In genomic region chr14:105241641-105242040, GRCh38 we compare ENCODE assay signal across 23 cellular contexts.
"Had no signal": no experiment of that assay in that cellular context is flagged by ENCODE, and none has a peak within 500 bp of the region (broad histone marks: within the 10 kb centered on the region; RNA-seq: fewer than 3 reads in every experiment).

No MANE protein-coding gene starts in this region.

- ATAC-seq: activated CD4-positive, CD25-positive, alpha-beta regulatory T cell treated with anti-CD3 and anti-CD28 coated beads, Interleukin-2, amount 50 U/mL, for 24 hours; activated CD8-positive, alpha-beta memory T cell treated with anti-CD3 and anti-CD28 coated beads, Interleukin-2, amount 10 ng/mL, durations not matched to agents 7 days and 5 days had no signal

- H3K36me3 ChIP-seq: MG63 had no signal

- H3K27me3 ChIP-seq: MG63 had no signal

- H3K9me3 ChIP-seq: MG63 had no signal

- FAIRE-seq: astrocyte, RCC 7860 had no signal

- H3K4me3 ChIP-seq: MG63 had no signal

- DNase-seq: activated CD4-positive, alpha-beta T cell treated with anti-CD3 and anti-CD28 coated beads for 48 hours; activated CD4-positive, alpha-beta T cell treated with anti-CD3 and anti-CD28 coated beads, Interleukin-2, amount 50 U/mL, for 4 hours; activated CD8-positive, alpha-beta memory T cell treated with anti-CD3 and anti-CD28 coated beads, Interleukin-2, amount 10 ng/mL, durations not matched to agents 7 days and 5 days; activated effector memory CD4-positive, alpha-beta T cell treated with Interleukin-2 at 50 U/mL for 16 hours; activated naive CD4-positive, alpha-beta T cell; activated T-cell treated with anti-CD3 and anti-CD28 coated beads, Interleukin-2, amount 50 U/mL, for 24 hours; amniotic stem cell; MG63; MV-4-11; NCI-H1092 treated with DMSO at 0.1 percent for 48 hours; NCI-H1417 treated with DMSO at 0.1 percent for 48 hours; NCI-H1694; NCI-H2029; NCI-H2107; NCI-H2171 treated with DMSO at 0.1 percent for 48 hours; NCI-H226; NCI-H526; NCI-H774; OCI-M1; SHP77 treated with DMSO at 0.1 percent for 48 hours had no signal
